In genomic region chr1:145074021-145074559, GRCh38 we compare ENCODE assay signal across 4 cellular contexts. TPM values are rescaled to one million over a fixed set of nuclear protein-coding genes. Genes with fewer than 3 reads are reported as not detected.
"Had no signal": no experiment of that assay in that cellular context is flagged by ENCODE, and none has a peak within 500 bp of the region (broad histone marks: within the 10 kb centered on the region; RNA-seq: fewer than 3 reads in every experiment).

No MANE protein-coding gene starts in this region.

RNA-seq across cellular contexts. Expression of gene FAM72D, which starts 21.7 kb away (rescaled TPM):
- total RNA-seq: gastrocnemius medialis, left ventricle myocardium superior, mesenteric fat pad, myocyte had no signal
